In the genomic region with DNA sequence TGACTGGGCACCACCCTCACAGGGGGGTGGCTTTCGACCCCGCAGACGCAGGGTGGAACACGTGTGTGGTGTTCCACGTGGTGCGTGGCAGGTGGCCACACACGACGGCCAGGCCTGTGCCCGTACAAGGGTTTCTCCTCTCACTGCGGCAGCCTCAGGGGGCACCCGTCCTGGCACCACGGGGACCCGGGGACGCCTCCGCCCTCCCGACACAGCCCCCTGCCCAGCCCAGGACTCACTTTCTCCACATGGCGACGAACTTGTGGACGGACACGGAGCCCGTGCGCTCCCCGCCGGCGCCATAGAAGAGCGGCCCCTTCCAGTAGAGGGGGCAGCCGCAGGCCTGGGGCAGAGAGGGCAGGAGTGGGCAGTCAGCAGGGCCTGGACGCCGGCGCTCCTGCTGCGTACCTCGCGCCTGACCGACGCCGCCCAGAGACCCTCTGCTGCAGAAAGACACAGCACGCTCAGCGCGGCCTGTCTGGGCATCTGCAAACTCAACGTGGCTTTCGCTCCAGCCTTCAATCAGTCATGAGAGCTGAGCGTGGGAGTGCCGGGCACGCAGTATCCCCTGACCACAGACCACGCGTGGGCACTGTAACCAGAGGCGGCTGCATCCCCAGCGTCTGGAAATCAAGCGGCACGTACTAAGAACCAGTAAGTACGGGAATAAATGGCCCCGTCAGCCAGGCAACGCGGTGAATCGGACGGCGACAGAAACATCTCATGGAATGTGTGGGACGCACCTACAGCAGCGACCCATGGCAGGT, we compare ENCODE assay signal across 20 cellular contexts. TPM values are rescaled to one million over a fixed set of nuclear protein-coding genes. Genes with fewer than 3 reads are reported as not detected.
DNase-seq lines count a peak whose midpoint lies in the region; ATAC-seq and TF ChIP-seq lines count a peak whose summit lies in the region.
"Had no signal": no experiment of that assay in that cellular context is flagged by ENCODE, and none has a peak within 500 bp of the region (broad histone marks: within the 10 kb centered on the region; RNA-seq: fewer than 3 reads in every experiment).

No MANE protein-coding gene starts in this region.

- in situ Hi-C loops in KBM-7 (cut with MboI; ENCODE audit: low pct_unique_long_range_greater_than_20kb, low sequenced_read_pairs) = no loop called here

- no peaks in the 10 kb centered on the region for H3K27me3 ChIP-seq in mesenchymal stem cell (ENCODE audit: control insufficient read depth in 1 of 2, insufficient read depth in 1 of 2, low read length in 2 of 2)
- H3K27me3 ChIP-seq in spleen (replicated peaks in 1 of 7) = no peaks in the 10 kb centered on the region
- H3K27me3 ChIP-seq: MG63 had no signal

- no peak overlapping the region for H3K4ac ChIP-seq in mesenchymal stem cell (ENCODE audit: low read depth in 1 of 2, low read length in 2 of 2)

- no peak overlapping the region for H2BK120ac ChIP-seq in mesenchymal stem cell (ENCODE audit: low read depth, low read length)

- TF ChIP-seq POLR2A in spleen (IDR thresholded peaks at IDR 0.05) = no peak

- peak overlapping the region in 1 of 2 experiments; percentile 55 for H3K14ac ChIP-seq in mesenchymal stem cell (ENCODE audit: low read length in 2 of 2)

- H3K9me3 ChIP-seq in mesenchymal stem cell (ENCODE audit: control insufficient read depth, low read length) (no peaks in the 10 kb centered on the region), spleen (no peaks in the 10 kb centered on the region)
- H3K9me3 ChIP-seq: MG63 had no signal

- no peak overlapping the region for H3K9ac ChIP-seq in mesenchymal stem cell (ENCODE audit: low read length)

- no peak overlapping the region for H2AK5ac ChIP-seq in mesenchymal stem cell (ENCODE audit: low read length, severe bottlenecking)

- no peak overlapping the region for H3K4me2 ChIP-seq in mesenchymal stem cell (ENCODE audit: low read length, poor library complexity, severe bottlenecking)

- no peak overlapping the region for H2AFZ ChIP-seq in mesenchymal stem cell (ENCODE audit: low read depth, low read length)

- 97% methylated on average over 54 of the region's 59 CpGs for WGBS in mesenchymal stem cell
- 96 to 97% (median 97%) methylated on average over 42 to 59 of the region's 59 CpGs for WGBS in spleen, 5 donors

- intact Hi-C loops in left cardiac atrium (cut with DNase I) (no loop called here), spleen (cut with DNase I; ENCODE audit: low total_unique reads) (no loop called here)

- H3K4me3 ChIP-seq in mesenchymal stem cell (ENCODE audit: insufficient read depth in 1 of 2, low read depth in 1 of 2, low read length in 2 of 2) (peak overlapping the region in 1 of 2 experiments; percentile 10), spleen (no peak overlapping the region)
- H3K4me3 ChIP-seq: MG63 had no signal

- peak overlapping the region; percentile 6 for H4K91ac ChIP-seq in mesenchymal stem cell (ENCODE audit: low read length)

- H4K8ac ChIP-seq in mesenchymal stem cell (ENCODE audit: low read length) = peak overlapping the region; percentile 2

- no peak overlapping the region for H3K4me3 Mint-ChIP-seq in stimulated activated effector memory CD8-positive, alpha-beta T cell treated with anti-CD3 and anti-CD28 coated beads, Interleukin-12 subunit alpha, Interleukin-12 subunit beta, amount 100 ng/mL, for 72 hours
- H3K4me3 Mint-ChIP-seq: CD8-positive, alpha-beta T cell had no signal

- no peaks in the 10 kb centered on the region for H3K9me3 Mint-ChIP-seq in stimulated activated effector memory CD8-positive, alpha-beta T cell treated with anti-CD3 and anti-CD28 coated beads, Interleukin-12 subunit alpha, Interleukin-12 subunit beta, amount 100 ng/mL, for 72 hours
- H3K9me3 Mint-ChIP-seq: CD8-positive, alpha-beta T cell had no signal

- H3K27ac ChIP-seq in mesenchymal stem cell (ENCODE audit: low read length, poor library complexity, severe bottlenecking) (no peak overlapping the region), spleen (no peak overlapping the region)

- H3K4me1 Mint-ChIP-seq in stimulated activated effector memory CD8-positive, alpha-beta T cell treated with anti-CD3 and anti-CD28 coated beads, Interleukin-12 subunit alpha, Interleukin-12 subunit beta, amount 100 ng/mL, for 72 hours = peaks cover 5% of the 10 kb centered on the region

- H3K23ac ChIP-seq in mesenchymal stem cell (ENCODE audit: low read length in 2 of 2) = no peak overlapping the region

- H2BK15ac ChIP-seq in mesenchymal stem cell (ENCODE audit: low read depth, poor library complexity, severe bottlenecking) = peak overlapping the region; percentile 36

- peaks cover 18% of the 10 kb centered on the region for H3K79me1 ChIP-seq in mesenchymal stem cell (replicated peaks; ENCODE audit: low read length, poor library complexity, severe bottlenecking)

- ATAC-seq in left cardiac atrium = no peak
- no peak for ATAC-seq in stimulated activated effector memory CD8-positive, alpha-beta T cell treated with anti-CD3 and anti-CD28 coated beads, Interleukin-12 subunit alpha, Interleukin-12 subunit beta, amount 100 ng/mL, for 72 hours
- ATAC-seq: CD8-positive, alpha-beta T cell; HCT116 had no signal

- no peak overlapping the region for H3K18ac ChIP-seq in mesenchymal stem cell (ENCODE audit: low read depth in 1 of 2, low read length in 2 of 2)

- no peak overlapping the region for H3K27ac Mint-ChIP-seq in stimulated activated effector memory CD8-positive, alpha-beta T cell treated with anti-CD3 and anti-CD28 coated beads, Interleukin-12 subunit alpha, Interleukin-12 subunit beta, amount 100 ng/mL, for 72 hours
- H3K27ac Mint-ChIP-seq: CD8-positive, alpha-beta T cell had no signal

- no peaks in the 10 kb centered on the region for H3K36me3 Mint-ChIP-seq in stimulated activated effector memory CD8-positive, alpha-beta T cell treated with anti-CD3 and anti-CD28 coated beads, Interleukin-12 subunit alpha, Interleukin-12 subunit beta, amount 100 ng/mL, for 72 hours

- peak overlapping the region in 1 of 2 experiments; percentile 15 for H2BK12ac ChIP-seq in mesenchymal stem cell (ENCODE audit: low read length in 2 of 2)

- no peak overlapping the region for H2BK5ac ChIP-seq in mesenchymal stem cell (ENCODE audit: low read depth, low read length, poor library complexity, severe bottlenecking)

- TF ChIP-seq CTCF in spleen (IDR thresholded peaks at IDR 0.05 in 8 of 11, conservative IDR thresholded peaks at IDR 0.05 in 3 of 11) = no peak

- DNase-seq in activated CD8-positive, alpha-beta memory T cell treated with anti-CD3 and anti-CD28 coated beads, Interleukin-2, amount 50 U/mL, for 4 hours = peak; percentile 9
- no peak for DNase-seq in activated CD8-positive, alpha-beta memory T cell treated with anti-CD3 and anti-CD28 coated beads, Interleukin-2, amount 50 U/mL, for 48 hours
- DNase-seq in left cardiac atrium (peak; percentile 17), mesenchymal stem cell (no peak), spleen (peak; percentile 69), H4 (ENCODE audit: low spot score) (no peak), KBM-7 (no peak)
- no peak for DNase-seq in stimulated activated effector memory CD8-positive, alpha-beta T cell treated with anti-CD3 and anti-CD28 coated beads, Interleukin-12 subunit alpha, Interleukin-12 subunit beta, amount 100 ng/mL, for 72 hours (ENCODE audit: low spot score in 2 of 2)
- DNase-seq: 8988T; AML-193; C1 segment of cervical spinal cord; CD8-positive, alpha-beta T cell; GOT3; MG63; NCI-H1417; NCI-H1694 treated with DMSO at 0.1 percent for 48 hours; NCI-H446; NCI-H526 treated with DMSO at 0.1 percent for 48 hours; SHP77 had no signal

- peaks cover 7% of the 10 kb centered on the region for H3K4me1 ChIP-seq in mesenchymal stem cell (ENCODE audit: control insufficient read depth, insufficient read depth, low read depth, low read length)
- peaks cover 0 to 23% (median 7%) of the 10 kb centered on the region in 6 donors for H3K4me1 ChIP-seq in spleen

- H3K36me3 ChIP-seq in mesenchymal stem cell (ENCODE audit: control insufficient read depth in 1 of 2, insufficient read depth in 2 of 2, low read depth in 1 of 2, low read length in 2 of 2) = peaks cover 7 to 57% of the 10 kb centered on the region in 2 experiments
- H3K36me3 ChIP-seq in spleen = peaks cover 0 to 57% (median 12%) of the 10 kb centered on the region in 6 donors
- H3K36me3 ChIP-seq: MG63 had no signal

RNA-seq across cellular contexts. Expression of a gene that starts 28.9 kb away (rescaled TPM):
- 10 to 100 TPM; 48.0 to 55.6 TPM for total RNA-seq in left cardiac atrium
- 29.7 TPM for polyA plus RNA-seq in mesenchymal stem cell (2013, experiment 1 of 2)
- polyA plus RNA-seq in mesenchymal stem cell (2013, experiment 2 of 2) = 29.8 TPM
- 10 to 100 TPM; 25.4 to 50.4 (median 37.6) TPM for total RNA-seq in spleen
- 10 to 100 TPM; 43.8 to 69.4 (median 43.9) TPM for polyA plus RNA-seq in spleen
- 39.2 and 40.2 TPM in 2 replicates for total RNA-seq in H4 (2014; rRNA removed; shearing (Covaris generic))

RNA-seq across cellular contexts. Expression of a gene that starts 39.2 kb away (rescaled TPM):
- total RNA-seq in left cardiac atrium (100 to 1,000 TPM; 104 to 114 TPM), spleen (10 to 100 TPM; 12.6 to 34.2 (median 24.4) TPM)
- polyA plus RNA-seq in mesenchymal stem cell (2013, experiment 1 of 2) = 6.5 TPM
- 6.4 TPM for polyA plus RNA-seq in mesenchymal stem cell (2013, experiment 2 of 2)
- 10 to 100 TPM; 27.0 to 62.2 (median 45.8) TPM for polyA plus RNA-seq in spleen
- total RNA-seq in H4 (2014; rRNA removed; shearing (Covaris generic)) = 12.6 and 34.7 TPM in 2 replicates

Comparison
In these comparisons a context has a peak if more than half of its experiments do, and no peak if none do; other contexts are left out.
1. DNase-seq: peak in activated CD8-positive, alpha-beta memory T cell treated with anti-CD3 and anti-CD28 coated beads, Interleukin-2, amount 50 U/mL, for 4 hours (single experiment), left cardiac atrium (single experiment) and spleen (single experiment); none in activated CD8-positive, alpha-beta memory T cell treated with anti-CD3 and anti-CD28 coated beads, Interleukin-2, amount 50 U/mL, for 48 hours (single experiment), mesenchymal stem cell (single experiment), H4 (single experiment), KBM-7 (single experiment) and stimulated activated effector memory CD8-positive, alpha-beta T cell treated with anti-CD3 and anti-CD28 coated beads, Interleukin-12 subunit alpha, Interleukin-12 subunit beta, amount 100 ng/mL, for 72 hours (0 of 2).